In the genomic region with DNA sequence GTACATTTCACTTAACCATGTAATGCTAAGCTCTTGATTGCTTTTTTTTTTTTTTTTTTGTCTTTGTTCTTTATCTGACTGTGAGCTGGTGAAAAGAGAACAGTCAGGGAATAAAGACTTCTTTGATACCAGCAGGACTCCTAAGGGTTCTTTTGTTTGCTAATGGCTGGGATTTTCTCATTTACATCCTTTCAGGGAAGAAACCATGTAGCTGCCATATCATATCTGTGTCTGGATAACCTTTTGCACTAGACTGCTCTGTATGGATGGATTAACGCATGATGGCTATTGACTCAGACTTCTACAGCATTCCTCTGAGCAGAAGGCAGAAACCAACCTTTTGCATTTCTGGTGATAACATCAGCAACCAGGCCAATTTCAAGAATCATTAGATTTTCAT, we compare ENCODE assay signal across 28 cellular contexts.
A peak's percentile ranks its signal among the peaks of the same experiment; 100 is the strongest.
DNase-seq lines count a peak whose midpoint lies in the region; ATAC-seq lines count a peak whose summit lies in the region.
"Had no signal": no experiment of that assay in that cellular context is flagged by ENCODE, and none has a peak within 500 bp of the region (broad histone marks: within the 10 kb centered on the region; RNA-seq: fewer than 3 reads in every experiment).

No MANE protein-coding gene starts in this region.

- peaks cover 0 to 11% (median 3%) of the 10 kb centered on the region in 11 donors for H3K9me3 Mint-ChIP-seq in naive thymus-derived CD4-positive, alpha-beta T cell
- H3K9me3 Mint-ChIP-seq: activated naive CD4-positive, alpha-beta T cell treated with anti-CD3 and anti-CD28 coated beads, Interleukin-2, amount 50 U/mL, for 24 hours had no signal

- H3K4me3 ChIP-seq in H7 (ENCODE audit: insufficient read depth, low read depth, low read length) = no peak overlapping the region
- H3K4me3 ChIP-seq in naive thymus-derived CD4-positive, alpha-beta T cell (ENCODE audit: low read length) = no peak overlapping the region
- H3K4me3 ChIP-seq: BLaER1, gastrocnemius medialis, PC-9, transverse colon had no signal

- no peaks in the 10 kb centered on the region for H3K9me3 ChIP-seq in naive thymus-derived CD4-positive, alpha-beta T cell (ENCODE audit: control insufficient read depth in 2 of 3, low read length in 3 of 3)
- H3K9me3 ChIP-seq: gastrocnemius medialis, neutrophil, transverse colon had no signal

- H3K36me3 ChIP-seq in H7 (replicated peaks; ENCODE audit: control insufficient read depth, insufficient read depth, low read length) = no peaks in the 10 kb centered on the region
- H3K36me3 ChIP-seq in naive thymus-derived CD4-positive, alpha-beta T cell (ENCODE audit: control insufficient read depth in 2 of 3, insufficient read depth in 3 of 3, low read length in 3 of 3) = no peaks in the 10 kb centered on the region
- H3K36me3 ChIP-seq: BLaER1, gastrocnemius medialis, neutrophil, transverse colon had no signal

- H3K27ac Mint-ChIP-seq in naive thymus-derived CD4-positive, alpha-beta T cell = no peak overlapping the region
- H3K27ac Mint-ChIP-seq: activated CD4-positive, alpha-beta T cell treated with anti-CD3 and anti-CD28 coated beads for 36 hours; activated naive CD4-positive, alpha-beta T cell treated with anti-CD3 and anti-CD28 coated beads, Interleukin-2, amount 50 U/mL, for 24 hours; memory B cell; progenitor cell of endocrine pancreas; stimulated activated effector memory CD8-positive, alpha-beta T cell treated with anti-CD3 and anti-CD28 coated beads, Interleukin-12 subunit alpha, Interleukin-12 subunit beta, amount 100 ng/mL, for 72 hours had no signal

- intact Hi-C loops in naive thymus-derived CD4-positive, alpha-beta T cell (cut with micrococcal nuclease) = no loop called here

- ATAC-seq in HG02798 (IDR thresholded peaks at IDR 0.05; ENCODE audit: poor library complexity, unreplicated experiment) (no peak), GM19452 (IDR thresholded peaks at IDR 0.05; ENCODE audit: unreplicated experiment) (no peak)
- ATAC-seq in naive thymus-derived CD4-positive, alpha-beta T cell = no peak
- ATAC-seq: activated CD4-positive, alpha-beta T cell treated with anti-CD3 and anti-CD28 coated beads for 36 hours; gastrocnemius medialis; left lobe of liver; stimulated activated effector memory CD8-positive, alpha-beta T cell treated with anti-CD3 and anti-CD28 coated beads, Interleukin-12 subunit alpha, Interleukin-12 subunit beta, amount 100 ng/mL, for 72 hours had no signal

- POLR2A ChIA-PET in naive thymus-derived CD4-positive, alpha-beta T cell (lab: Charles Lee) = no interaction called here

- CTCF ChIA-PET in naive thymus-derived CD4-positive, alpha-beta T cell (lab: Charles Lee) = no interaction called here

- no peaks in the 10 kb centered on the region for H3K27me3 ChIP-seq in H7 (ENCODE audit: control insufficient read depth, insufficient read depth, low read length)
- no peaks in the 10 kb centered on the region for H3K27me3 ChIP-seq in naive thymus-derived CD4-positive, alpha-beta T cell (ENCODE audit: control insufficient read depth in 2 of 2, insufficient read depth in 2 of 2, low read length in 2 of 2)
- H3K27me3 ChIP-seq: BLaER1, gastrocnemius medialis, neutrophil, transverse colon had no signal

- no peaks in the 10 kb centered on the region for H3K4me1 Mint-ChIP-seq in naive thymus-derived CD4-positive, alpha-beta T cell
- H3K4me1 Mint-ChIP-seq: activated CD4-positive, alpha-beta T cell treated with anti-CD3 and anti-CD28 coated beads for 36 hours; activated naive CD4-positive, alpha-beta T cell treated with anti-CD3 and anti-CD28 coated beads, Interleukin-2, amount 50 U/mL, for 24 hours; memory B cell; stimulated activated effector memory CD8-positive, alpha-beta T cell treated with anti-CD3 and anti-CD28 coated beads, Interleukin-12 subunit alpha, Interleukin-12 subunit beta, amount 100 ng/mL, for 72 hours had no signal

- H3K4me3 Mint-ChIP-seq in naive thymus-derived CD4-positive, alpha-beta T cell = no peak overlapping the region
- H3K4me3 Mint-ChIP-seq: activated CD4-positive, alpha-beta T cell treated with anti-CD3 and anti-CD28 coated beads for 36 hours; activated naive CD4-positive, alpha-beta T cell treated with anti-CD3 and anti-CD28 coated beads, Interleukin-2, amount 50 U/mL, for 24 hours; memory B cell; stimulated activated effector memory CD8-positive, alpha-beta T cell treated with anti-CD3 and anti-CD28 coated beads, Interleukin-12 subunit alpha, Interleukin-12 subunit beta, amount 100 ng/mL, for 72 hours had no signal

- DNase-seq in H7 (peak; percentile 1), NCI-H748 treated with DMSO at 0.1 percent for 48 hours (lab: John Stamatoyannopoulos, UW) (peak; percentile 8), iPS-NIHi11 (ENCODE audit: low spot score) (peak; percentile 9), non-pigmented ciliary epithelial cell (ENCODE audit: low read depth) (peak; percentile 64)
- no peak for DNase-seq in naive thymus-derived CD4-positive, alpha-beta T cell
- DNase-seq: activated CD4-positive, alpha-beta T cell treated with anti-CD3 and anti-CD28 coated beads for 36 hours; activated CD8-positive, alpha-beta memory T cell treated with anti-CD3 and anti-CD28 coated beads for 24 hours; activated T-cell treated with anti-CD3 and anti-CD28 coated beads for 4 hours; DMS153; gastrocnemius medialis; Karpas-422; NCI-H1436; NCI-H2107; NCI-H510A treated with DMSO at 0.1 percent for 48 hours; PC-9; SHP77; stimulated activated CD4-positive, alpha-beta T cell treated with anti-CD3 and anti-CD28 coated beads, Interleukin-15, amount 100 ng/mL, for 24 hours; T-helper 9 cell; transverse colon had no signal

- no peaks in the 10 kb centered on the region for H3K27me3 Mint-ChIP-seq in naive thymus-derived CD4-positive, alpha-beta T cell
- H3K27me3 Mint-ChIP-seq: activated CD4-positive, alpha-beta T cell treated with anti-CD3 and anti-CD28 coated beads for 36 hours; activated naive CD4-positive, alpha-beta T cell treated with anti-CD3 and anti-CD28 coated beads, Interleukin-2, amount 50 U/mL, for 24 hours; memory B cell had no signal

- H3K4me1 ChIP-seq in naive thymus-derived CD4-positive, alpha-beta T cell (ENCODE audit: control insufficient read depth in 2 of 2, insufficient read depth in 2 of 2, low read length in 2 of 2) = no peaks in the 10 kb centered on the region
- H3K4me1 ChIP-seq: BLaER1, gastrocnemius medialis, transverse colon had no signal

- H3K36me3 Mint-ChIP-seq in naive thymus-derived CD4-positive, alpha-beta T cell = no peaks in the 10 kb centered on the region
- H3K36me3 Mint-ChIP-seq: activated naive CD4-positive, alpha-beta T cell treated with anti-CD3 and anti-CD28 coated beads, Interleukin-2, amount 50 U/mL, for 24 hours; memory B cell; stimulated activated effector memory CD8-positive, alpha-beta T cell treated with anti-CD3 and anti-CD28 coated beads, Interleukin-12 subunit alpha, Interleukin-12 subunit beta, amount 100 ng/mL, for 72 hours had no signal

- H3K27ac ChIP-seq in naive thymus-derived CD4-positive, alpha-beta T cell (ENCODE audit: low read depth, low read length) = no peak overlapping the region
- H3K27ac ChIP-seq: BLaER1, gastrocnemius medialis, neutrophil, PC-9, transverse colon had no signal

Comparison
In these comparisons a context has a peak if more than half of its experiments do, and no peak if none do; other contexts are left out.
1. DNase-seq: peak in H7 (single experiment), NCI-H748 treated with DMSO at 0.1 percent for 48 hours (single experiment), iPS-NIHi11 (single experiment) and non-pigmented ciliary epithelial cell (single experiment); none in naive thymus-derived CD4-positive, alpha-beta T cell (0 of 9).